Comparison of ENCODE assay signal across 12 cellular contexts in genomic region chr10:71431945-71432905, GRCh38. TPM values are rescaled to one million over a fixed set of nuclear protein-coding genes. Genes with fewer than 3 reads are reported as not detected.
DNase-seq lines count a peak whose midpoint lies in the region; ATAC-seq and TF ChIP-seq lines count a peak whose summit lies in the region.
"Had no signal": no experiment of that assay in that cellular context is flagged by ENCODE, and none has a peak within 500 bp of the region (broad histone marks: within the 10 kb centered on the region; RNA-seq: fewer than 3 reads in every experiment).

No MANE protein-coding gene starts in this region.

- POLR2A ChIA-PET in OCI-LY7 (lab: Charles Lee): no interaction called here

- H3K4me3 ChIP-seq in H7 (ENCODE audit: insufficient read depth, low read depth, low read length): no peak overlapping the region
- H3K4me3 ChIP-seq in OCI-LY7 (ENCODE audit: low read depth, low read length, poor library complexity, severe bottlenecking): no peak overlapping the region
- no peak overlapping the region for H3K4me3 ChIP-seq in fibroblast of pulmonary artery (replicated peaks; ENCODE audit: low read depth, low read length)
- H3K4me3 ChIP-seq: breast epithelium, vagina had no signal

- no peaks in the 10 kb centered on the region for H4K20me1 ChIP-seq in OCI-LY7 (ENCODE audit: insufficient read depth, low read length)

- ATAC-seq in activated CD4-positive, CD25-positive, alpha-beta regulatory T cell treated with anti-CD3 and anti-CD28 coated beads, Interleukin-2, amount 50 U/mL, for 24 hours: no peak
- ATAC-seq: activated CD8-positive, alpha-beta T cell treated with anti-CD3 and anti-CD28 coated beads for 36 hours had no signal

- no TSS peak for BruUV-seq in OCI-LY7 (replicated peaks; lab: Mats Ljungman, UMichigan)

- H3K79me2 ChIP-seq in OCI-LY7 (ENCODE audit: insufficient read depth, low read depth, low read length): no peaks in the 10 kb centered on the region

- no peaks in the 10 kb centered on the region for H3K4me1 ChIP-seq in OCI-LY7 (ENCODE audit: insufficient read depth, low read length, poor library complexity, severe bottlenecking)
- H3K4me1 ChIP-seq: breast epithelium had no signal

- intact Hi-C loops in OCI-LY7 (cut with micrococcal nuclease; ENCODE audit: unreplicated experiment): no loop called here
- intact Hi-C loops in posterior vena cava (cut with DNase I): no loop called here

- DNase-seq in H7 (peak; percentile 84), OCI-LY7 (ENCODE audit: low spot score) (no peak), fibroblast of pulmonary artery (ENCODE audit: low read depth) (no peak), posterior vena cava (ENCODE audit: low spot score) (peak; percentile 62), NCI-H226 (no peak), NCI-H2171 treated with DMSO at 0.1 percent for 48 hours (lab: John Stamatoyannopoulos, UW) (no peak)
- DNase-seq: activated CD8-positive, alpha-beta T cell treated with anti-CD3 and anti-CD28 coated beads for 36 hours; activated naive CD4-positive, alpha-beta T cell; NCI-H1930 had no signal

- no peaks in the 10 kb centered on the region for H3K27me3 ChIP-seq in H7 (ENCODE audit: control insufficient read depth, insufficient read depth, low read length)
- H3K27me3 ChIP-seq: breast epithelium, vagina had no signal

- H3K9me2 ChIP-seq in OCI-LY7 (ENCODE audit: insufficient read depth, low read length): no peaks in the 10 kb centered on the region

- H3K36me3 ChIP-seq in H7 (replicated peaks; ENCODE audit: control insufficient read depth, insufficient read depth, low read length) (no peaks in the 10 kb centered on the region), OCI-LY7 (ENCODE audit: insufficient read depth, low read length) (no peaks in the 10 kb centered on the region)
- H3K36me3 ChIP-seq: breast epithelium, vagina had no signal

- no peaks in the 10 kb centered on the region for H3K9me3 ChIP-seq in OCI-LY7 (ENCODE audit: low read length)
- H3K9me3 ChIP-seq: breast epithelium, vagina had no signal

- 0 out of 2 replicates have a peak, but pooled peaks have one; percentile 31 for TF ChIP-seq CTCF in OCI-LY7 (conservative IDR thresholded peaks at IDR 0.05; ENCODE audit: low read length)
- TF ChIP-seq CTCF in fibroblast of pulmonary artery (IDR thresholded peaks at IDR 0.05; ENCODE audit: low read length, missing control alignments): peak; percentile 10

- H3K27ac ChIP-seq in OCI-LY7 (ENCODE audit: low read depth, low read length, poor library complexity, severe bottlenecking): no peak overlapping the region
- H3K27ac ChIP-seq: breast epithelium, vagina had no signal

- no peak overlapping the region for H2AFZ ChIP-seq in OCI-LY7 (ENCODE audit: low read length)

- H3K4me2 ChIP-seq in OCI-LY7 (ENCODE audit: low read length): no peak overlapping the region

- CTCF ChIA-PET in OCI-LY7 (lab: Charles Lee; ENCODE audit: unreplicated experiment): no interaction called here

RNA-seq across cellular contexts. Expression of gene CDH23, which starts 35.5 kb away (rescaled TPM):
- 4.5 and 4.7 TPM in 2 replicates for total RNA-seq in H7 (2014; rRNA removed; shearing (Covaris generic))
- 0.33 and 0.92 TPM in 2 replicates for total RNA-seq in OCI-LY7 (2014; rRNA removed; shearing (Covaris generic))
- total RNA-seq in OCI-LY7 (2022) (8.1 and 9.9 TPM in 2 replicates), posterior vena cava (10 to 100 TPM; 24.5 to 43.0 TPM)

Comparison
In these comparisons a context has a peak if more than half of its experiments do, and no peak if none do; other contexts are left out.
1. DNase-seq: peak in H7 (single experiment) and posterior vena cava (single experiment); none in OCI-LY7 (single experiment), fibroblast of pulmonary artery (single experiment), NCI-H226 (single experiment) and NCI-H2171 treated with DMSO at 0.1 percent for 48 hours (single experiment).